ENCODE assay signal across 1 cellular context in genomic region chr10:102394801-102395676, GRCh38.
A peak's percentile ranks its signal among the peaks of the same experiment; 100 is the strongest.
TF ChIP-seq lines count a peak whose summit lies in the region.

No MANE protein-coding gene starts in this region.

TF ChIP-seq in HepG2, 621 proteins besides CTCF, POLR2A, EP300 and RAD21 (continues in another document):
- TF ChIP-seq RXRA (CRISPR knock-in tag; IDR thresholded peaks at IDR 0.05) (no peak), HDAC2 (CRISPR knock-in tag; IDR thresholded peaks at IDR 0.05) (no peak; the same call in 1 of the 2 replicates), ZNF546 (CRISPR knock-in tag; conservative IDR thresholded peaks at IDR 0.05) (no peak), GTF3A (CRISPR knock-in tag; conservative IDR thresholded peaks at IDR 0.05) (no peak), ZNF841 (CRISPR knock-in tag; IDR thresholded peaks at IDR 0.05; ENCODE audit: borderline replicate concordance) (no peak), FOXK1 (CRISPR knock-in tag; IDR thresholded peaks at IDR 0.05; ENCODE audit: borderline replicate concordance, low read depth) (no peak), SNAPC5 (CRISPR knock-in tag; IDR thresholded peaks at IDR 0.05; ENCODE audit: borderline replicate concordance) (no peak), ZNF761 (CRISPR knock-in tag; conservative IDR thresholded peaks at IDR 0.05) (no peak), TOPORS (CRISPR knock-in tag; IDR thresholded peaks at IDR 0.05) (no peak), AHDC1 (CRISPR knock-in tag; IDR thresholded peaks at IDR 0.05; ENCODE audit: borderline replicate concordance) (no peak), UBTF (CRISPR knock-in tag; IDR thresholded peaks at IDR 0.05) (no peak), TEF (CRISPR knock-in tag; IDR thresholded peaks at IDR 0.05) (no peak), HIC2 (CRISPR knock-in tag; IDR thresholded peaks at IDR 0.05; ENCODE audit: low read depth) (no peak), ZNF589 (CRISPR knock-in tag; conservative IDR thresholded peaks at IDR 0.05) (no peak), AGO2 (optimal IDR thresholded peaks at IDR 0.05; ENCODE audit: low read depth, low read length) (no peak), POLR2G (IDR thresholded peaks at IDR 0.05; ENCODE audit: low read depth, low read length) (0 out of 2 replicates have a peak, but pooled peaks have one; percentile 21), ZNF10 (CRISPR knock-in tag; IDR thresholded peaks at IDR 0.05; ENCODE audit: borderline replicate concordance, low read depth) (no peak), ZNF747 (CRISPR knock-in tag; IDR thresholded peaks at IDR 0.05; ENCODE audit: borderline replicate concordance) (no peak), KLF16 (CRISPR knock-in tag; IDR thresholded peaks at IDR 0.05) (no peak; a peak in 1 of 4 replicates), DRAP1 (CRISPR knock-in tag; IDR thresholded peaks at IDR 0.05) (0 out of 2 replicates have a peak, but pooled peaks have one; percentile 33), NFATC3 (CRISPR knock-in tag; IDR thresholded peaks at IDR 0.05) (no peak), ZNF232 (CRISPR knock-in tag; IDR thresholded peaks at IDR 0.05; ENCODE audit: borderline replicate concordance) (no peak), ZNF318 (CRISPR knock-in tag; IDR thresholded peaks at IDR 0.05) (no peak), ETV6 (CRISPR knock-in tag; conservative IDR thresholded peaks at IDR 0.05) (0 out of 2 replicates have a peak, but pooled peaks have one; percentile 43), CBX2 (IDR thresholded peaks at IDR 0.05; ENCODE audit: low read depth, low read length) (no peak), CBX2 (CRISPR knock-in tag; IDR thresholded peaks at IDR 0.05; ENCODE audit: low read depth) (no peak), HMGXB4 (CRISPR knock-in tag; IDR thresholded peaks at IDR 0.05; ENCODE audit: borderline replicate concordance in 1 of 2, low read depth in 1 of 2) (no peak), ZNF207 (IDR thresholded peaks at IDR 0.05; ENCODE audit: borderline replicate concordance) (no peak), TGIF2 (CRISPR knock-in tag; IDR thresholded peaks at IDR 0.05) (no peak), ZNF446 (CRISPR knock-in tag; IDR thresholded peaks at IDR 0.05) (no peak), ZNF790 (CRISPR knock-in tag; IDR thresholded peaks at IDR 0.05; ENCODE audit: borderline replicate concordance) (no peak), TRAFD1 (CRISPR knock-in tag; IDR thresholded peaks at IDR 0.05; ENCODE audit: borderline replicate concordance) (no peak), NR2F1 (CRISPR knock-in tag; IDR thresholded peaks at IDR 0.05) (no peak), ZNF160 (CRISPR knock-in tag; IDR thresholded peaks at IDR 0.05) (no peak), ZNF580 (CRISPR knock-in tag; IDR thresholded peaks at IDR 0.05; ENCODE audit: borderline replicate concordance, low read depth) (no peak)
